Comparison of ENCODE assay signal across 12 cellular contexts in genomic region chr5:96861044-96861443, GRCh38. TPM values are rescaled to one million over a fixed set of nuclear protein-coding genes. Genes with fewer than 3 reads are reported as not detected.
DNase-seq lines count a peak whose midpoint lies in the region; ATAC-seq and TF ChIP-seq lines count a peak whose summit lies in the region.
"Had no signal": no experiment of that assay in that cellular context is flagged by ENCODE, and none has a peak within 500 bp of the region (broad histone marks: within the 10 kb centered on the region; RNA-seq: fewer than 3 reads in every experiment).

No MANE protein-coding gene starts in this region.

- H3K27ac ChIP-seq in neural progenitor cell = no peak overlapping the region
- H3K27ac ChIP-seq: tibial artery had no signal

- H2AFZ ChIP-seq in neural progenitor cell (replicated peaks) = peak overlapping the region; percentile 26

- no peak for TF ChIP-seq CTCF in neural progenitor cell (IDR thresholded peaks at IDR 0.05)

- no peaks in the 10 kb centered on the region for H3K36me3 ChIP-seq in neural progenitor cell
- H3K36me3 ChIP-seq: tibial artery had no signal

- DNase-seq in NCI-H2171 treated with DMSO at 0.1 percent for 48 hours (lab: John Stamatoyannopoulos, UW) = peak; percentile 86
- DNase-seq in neural progenitor cell (ENCODE audit: low spot score) = peak; percentile 22
- DNase-seq in activated naive CD4-positive, alpha-beta T cell treated with anti-CD3 and anti-CD28 coated beads for 36 hours = no peak
- no peak for DNase-seq in GF-D8 (lab: John Stamatoyannopoulos, UW)
- DNase-seq: activated CD4-positive, CD25-positive, alpha-beta regulatory T cell treated with anti-CD3 and anti-CD28 coated beads, Interleukin-2, amount 50 U/mL, for 72 hours; activated T-cell treated with anti-CD3 and anti-CD28 coated beads, Interleukin-2, amount 50 U/mL, for 1 hour; CD8-positive, alpha-beta memory T cell; mesenchymal stem cell; tibial artery had no signal

- intact Hi-C loops in activated naive CD4-positive, alpha-beta T cell treated with anti-CD3 and anti-CD28 coated beads for 36 hours (cut with micrococcal nuclease) = loop anchor here (5.0 to 10.0 kb wide), 2 partner anchors 36 to 516 kb away; no protein-coding TSS in a partner anchor

- no peaks in the 10 kb centered on the region for H3K36me3 Mint-ChIP-seq in neural progenitor cell
- no peaks in the 10 kb centered on the region for H3K36me3 Mint-ChIP-seq in activated naive CD4-positive, alpha-beta T cell treated with anti-CD3 and anti-CD28 coated beads for 36 hours (ENCODE audit: low read depth)
- H3K36me3 Mint-ChIP-seq: CD8-positive, alpha-beta memory T cell had no signal

- peaks cover 6% of the 10 kb centered on the region for H3K4me1 ChIP-seq in neural progenitor cell
- H3K4me1 ChIP-seq: tibial artery had no signal

- no peaks in the 10 kb centered on the region for H3K9me3 Mint-ChIP-seq in neural progenitor cell
- H3K9me3 Mint-ChIP-seq in activated naive CD4-positive, alpha-beta T cell treated with anti-CD3 and anti-CD28 coated beads for 36 hours = no peaks in the 10 kb centered on the region
- H3K9me3 Mint-ChIP-seq: CD8-positive, alpha-beta memory T cell had no signal

- H3K27me3 ChIP-seq in neural progenitor cell = no peaks in the 10 kb centered on the region
- H3K27me3 ChIP-seq: tibial artery had no signal

- H3K4me3 Mint-ChIP-seq in neural progenitor cell = no peak overlapping the region
- no peak overlapping the region for H3K4me3 Mint-ChIP-seq in activated naive CD4-positive, alpha-beta T cell treated with anti-CD3 and anti-CD28 coated beads for 36 hours
- H3K4me3 Mint-ChIP-seq: CD8-positive, alpha-beta memory T cell had no signal

- no peaks in the 10 kb centered on the region for H3K4me1 Mint-ChIP-seq in neural progenitor cell
- peaks cover 28% of the 10 kb centered on the region for H3K4me1 Mint-ChIP-seq in activated naive CD4-positive, alpha-beta T cell treated with anti-CD3 and anti-CD28 coated beads for 36 hours (ENCODE audit: low read depth)
- H3K4me1 Mint-ChIP-seq: CD8-positive, alpha-beta memory T cell had no signal

- H3K4me3 ChIP-seq in neural progenitor cell = no peak overlapping the region
- H3K4me3 ChIP-seq: tibial artery had no signal

- no peaks in the 10 kb centered on the region for H3K9me3 ChIP-seq in neural progenitor cell (ENCODE audit: low read depth)
- H3K9me3 ChIP-seq: tibial artery had no signal

- CTCF ChIA-PET in activated naive CD4-positive, alpha-beta T cell treated with anti-CD3 and anti-CD28 coated beads for 36 hours (lab: Charles Lee) = no interaction called here

- no peaks in the 10 kb centered on the region for H3K79me2 ChIP-seq in neural progenitor cell (ENCODE audit: low read depth)

- ATAC-seq in GM18909 (IDR thresholded peaks at IDR 0.05; ENCODE audit: poor library complexity, unreplicated experiment) (peak; percentile 83), HG03378 (IDR thresholded peaks at IDR 0.05; ENCODE audit: unreplicated experiment) (peak; percentile 88), GM18519 (IDR thresholded peaks at IDR 0.05; ENCODE audit: low FRiP score, unreplicated experiment) (no peak)

- H4K20me1 ChIP-seq in neural progenitor cell (ENCODE audit: low read depth) = no peaks in the 10 kb centered on the region

- H3K27ac Mint-ChIP-seq in neural progenitor cell = no peak overlapping the region
- H3K27ac Mint-ChIP-seq in activated naive CD4-positive, alpha-beta T cell treated with anti-CD3 and anti-CD28 coated beads for 36 hours = no peak overlapping the region
- H3K27ac Mint-ChIP-seq: CD8-positive, alpha-beta memory T cell had no signal

- no peak overlapping the region for H3K9ac ChIP-seq in neural progenitor cell

- no peak overlapping the region for H3K4me2 ChIP-seq in neural progenitor cell

- no peaks in the 10 kb centered on the region for H3K27me3 Mint-ChIP-seq in neural progenitor cell (ENCODE audit: insufficient read depth, low read depth)
- H3K27me3 Mint-ChIP-seq in activated naive CD4-positive, alpha-beta T cell treated with anti-CD3 and anti-CD28 coated beads for 36 hours (ENCODE audit: low read depth) = peaks cover 2% of the 10 kb centered on the region

- no peaks in the 10 kb centered on the region for H3F3A ChIP-seq in neural progenitor cell (ENCODE audit: low read depth)

RNA-seq across cellular contexts. Expression of gene ERAP2, which starts 15.3 kb away (rescaled TPM):
- total RNA-seq in neural progenitor cell (ENCODE audit: low replicate concordance) = not detected in 2 replicates
- total RNA-seq in activated naive CD4-positive, alpha-beta T cell treated with anti-CD3 and anti-CD28 coated beads for 36 hours = 100 to 1,000 TPM; 108 to 111 TPM

RNA-seq across cellular contexts. Expression of gene ERAP1, which starts 53.3 kb away (rescaled TPM):
- total RNA-seq in neural progenitor cell (ENCODE audit: low replicate concordance) = 17.2 and 21.5 TPM in 2 replicates
- 100 to 1,000 TPM; 119 to 126 TPM for total RNA-seq in activated naive CD4-positive, alpha-beta T cell treated with anti-CD3 and anti-CD28 coated beads for 36 hours

Comparison
In these comparisons a context has a peak if more than half of its experiments do, and no peak if none do; other contexts are left out.
1. DNase-seq: peak in NCI-H2171 treated with DMSO at 0.1 percent for 48 hours (single experiment) and neural progenitor cell (single experiment); none in activated naive CD4-positive, alpha-beta T cell treated with anti-CD3 and anti-CD28 coated beads for 36 hours (single experiment) and GF-D8 (single experiment).
2. RNA of gene ERAP2, which starts 15.3 kb away (total RNA-seq): 108 to 111 TPM in activated naive CD4-positive, alpha-beta T cell treated with anti-CD3 and anti-CD28 coated beads for 36 hours; not detected in neural progenitor cell; every median in the first group is over 100 times any median in the second.